19 cellular contexts compared by ENCODE assay signal in the genomic region with DNA sequence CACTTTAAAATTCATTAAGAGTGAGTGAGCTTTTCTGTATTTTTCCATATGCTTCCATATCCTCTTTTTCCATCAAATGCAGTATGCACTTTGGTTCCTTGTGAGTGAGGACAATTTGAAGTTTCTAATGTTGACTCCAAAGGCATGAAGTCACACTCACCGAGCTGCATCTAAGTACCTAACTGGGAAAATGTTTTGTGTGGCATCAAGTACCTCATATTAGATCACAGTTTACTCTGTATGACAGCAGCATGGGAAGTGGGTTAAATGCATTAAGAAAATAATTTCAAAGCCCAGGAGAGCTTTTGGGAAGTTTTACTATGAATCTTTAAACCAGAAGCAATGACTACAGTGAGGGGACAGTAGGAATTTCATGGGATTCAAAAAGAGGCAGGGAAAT.
DNase-seq lines count a peak whose midpoint lies in the region; ATAC-seq, FAIRE-seq and TF ChIP-seq lines count a peak whose summit lies in the region.
"Had no signal": no experiment of that assay in that cellular context is flagged by ENCODE, and none has a peak within 500 bp of the region (broad histone marks: within the 10 kb centered on the region; RNA-seq: fewer than 3 reads in every experiment).

No MANE protein-coding gene starts in this region.

- peaks cover 3% of the 10 kb centered on the region for H3K79me2 ChIP-seq in GM12878 (ENCODE audit: control insufficient read depth, insufficient read depth, low read length)

- H3K9me3 ChIP-seq in IMR-90 (ENCODE audit: control insufficient read depth, insufficient read depth, low read length) (no peaks in the 10 kb centered on the region), GM12878 (replicated peaks; ENCODE audit: control insufficient read depth, insufficient read depth, low read length) (no peaks in the 10 kb centered on the region; the same call in 2 of the 3 replicates), ascending aorta (no peaks in the 10 kb centered on the region)

- no peak for TF ChIP-seq EP300 in GM12878 (IDR thresholded peaks at IDR 0.05; ENCODE audit: borderline replicate concordance in 1 of 2, control insufficient read depth in 1 of 2, low read depth in 2 of 2, low read length in 2 of 2)

- no peak overlapping the region for H4K5ac ChIP-seq in IMR-90 (ENCODE audit: low read depth, low read length)

- H3K4me3 Mint-ChIP-seq in nephron: no peak overlapping the region

- no peak overlapping the region for H3K4me3 ChIP-seq in IMR-90 (ENCODE audit: insufficient read depth, low read depth, low read length)
- H3K4me3 ChIP-seq in GM12878: no peak overlapping the region
- H3K4me3 ChIP-seq in ascending aorta: no peak overlapping the region
- H3K4me3 ChIP-seq: SK-N-MC had no signal

- H2AK9ac ChIP-seq in IMR-90 (replicated peaks; ENCODE audit: low read depth, low read length, poor library complexity): no peak overlapping the region

- peak overlapping the region; percentile 83 to 92 (median 87) for H3K27ac Mint-ChIP-seq in nephron

- no peaks in the 10 kb centered on the region for H4K20me1 ChIP-seq in IMR-90 (ENCODE audit: insufficient read depth, low read length)
- H4K20me1 ChIP-seq in GM12878 (ENCODE audit: control insufficient read depth, insufficient read depth): no peaks in the 10 kb centered on the region

- H3K4me1 Mint-ChIP-seq in nephron: peaks cover 39% of the 10 kb centered on the region
- H3K4me1 Mint-ChIP-seq: CD4-positive, alpha-beta memory T cell had no signal

- no peak for DNase-seq in IMR-90
- no peak for DNase-seq in GM12878 (ENCODE audit: low read depth, low spot score)
- no peak for DNase-seq in ascending aorta (ENCODE audit: low spot score in 2 of 2)
- no peak for DNase-seq in D341Med (ENCODE audit: low spot score)
- DNase-seq in NCI-H1417 treated with DMSO at 0.1 percent for 48 hours (lab: John Stamatoyannopoulos, UW): no peak
- no peak for DNase-seq in glomerular visceral epithelial cell (ENCODE audit: extremely low spot score)
- DNase-seq: CD4-positive, alpha-beta memory T cell; GDM1; MV-4-11; NCI-H1417; NCI-H1930; NCI-H526; SHP77 had no signal

- peaks cover 0 to 8% of the 10 kb centered on the region in 2 experiments; a peak in 1 of 4 replicates for H3K79me1 ChIP-seq in IMR-90 (ENCODE audit: low read depth in 1 of 2, low read length in 2 of 2)

- H3K4me2 ChIP-seq in IMR-90 (ENCODE audit: low read depth, low read length) (no peak overlapping the region), GM12878 (ENCODE audit: control insufficient read depth, insufficient read depth) (no peak overlapping the region)
- H3K4me2 ChIP-seq: KMS-11 had no signal

- TF ChIP-seq RAD21 in IMR-90 (IDR thresholded peaks at IDR 0.05; ENCODE audit: low read length): no peak
- no peak for TF ChIP-seq RAD21 in GM12878 (IDR thresholded peaks at IDR 0.05; ENCODE audit: insufficient read depth, low read depth, low read length)

- intact Hi-C loops in IMR-90 (cut with micrococcal nuclease): no loop called here
- intact Hi-C loops in GM12878 (cut with micrococcal nuclease; ENCODE audit: unreplicated experiment): no loop called here
- intact Hi-C loops in ascending aorta (cut with DNase I): no loop called here

- no peak overlapping the region for H2BK5ac ChIP-seq in IMR-90 (ENCODE audit: low read depth, low read length, poor library complexity, severe bottlenecking)

- H3K56ac ChIP-seq in IMR-90 (ENCODE audit: extremely low read depth, insufficient read depth, low read length): no peak overlapping the region

- dilution Hi-C loops in IMR-90 (cut with HindIII; ENCODE audit: low sequenced_read_pairs, unreplicated experiment): no loop called here

- no peak overlapping the region for H3K4ac ChIP-seq in IMR-90 (ENCODE audit: low read depth, low read length)

- no peak overlapping the region for H4K91ac ChIP-seq in IMR-90 (ENCODE audit: insufficient read depth, low read depth, low read length)

- H2BK15ac ChIP-seq in IMR-90 (ENCODE audit: low read depth, low read length): no peak overlapping the region

- ATAC-seq in IMR-90 (ENCODE audit: low read depth): no peak
- peak; percentile 15; the same call in 1 of the 3 replicates for ATAC-seq in GM12878
- ATAC-seq: HepG2 had no signal

- FAIRE-seq in GM12878 (lab: Jason Lieb, UNC): no peak
- FAIRE-seq: D721Med, HepG2 had no signal

- no peaks in the 10 kb centered on the region for H3K36me3 Mint-ChIP-seq in nephron (ENCODE audit: low read depth)
- H3K36me3 Mint-ChIP-seq: CD4-positive, alpha-beta memory T cell had no signal

- H2BK120ac ChIP-seq in IMR-90 (ENCODE audit: low read depth, low read length): no peak overlapping the region

- SMC1A ChIA-PET in GM12878 (lab: Charles Lee; ENCODE audit: uncharacterized antibody, unreplicated experiment): interaction anchor here (1.0 to 4.3 kb wide), 18 partner anchors 8 to 119 kb away, joined by 3 to 30 read pairs (median 3); no protein-coding TSS in a partner anchor

- no peak overlapping the region for H3K18ac ChIP-seq in IMR-90 (ENCODE audit: low read depth, low read length)

- H3K27ac ChIP-seq in C4-2B (peak overlapping the region; percentile 23; the same call in 1 of the 2 replicates), IMR-90 (ENCODE audit: insufficient read depth, low read length) (no peak overlapping the region), GM12878 (ENCODE audit: control insufficient read depth, insufficient read depth) (no peak overlapping the region), ascending aorta (no peak overlapping the region)
- H3K27ac ChIP-seq: KMS-11, SK-N-MC had no signal

- H3K36me3 ChIP-seq in IMR-90 (ENCODE audit: control insufficient read depth, insufficient read depth, low read length) (no peaks in the 10 kb centered on the region), GM12878 (ENCODE audit: control insufficient read depth in 2 of 2, insufficient read depth in 2 of 2, low read length in 1 of 2) (no peaks in the 10 kb centered on the region), ascending aorta (no peaks in the 10 kb centered on the region)

- no peak for TF ChIP-seq POLR2A in IMR-90 (IDR thresholded peaks at IDR 0.05; ENCODE audit: low read depth, low read length)
- no peak for TF ChIP-seq POLR2A in GM12878 (IDR thresholded peaks at IDR 0.05; ENCODE audit: low read depth, low read length)

- H3K23ac ChIP-seq in IMR-90 (ENCODE audit: low read depth, low read length): peak overlapping the region; percentile 73; the same call in 1 of the 2 replicates

- CTCF ChIA-PET in IMR-90 (lab: Yijun Ruan, JAX) (interaction anchor here (0.6 kb wide), 1 partner anchor 208 kb away, joined by 4 read pairs; no protein-coding TSS in a partner anchor), GM12878 (lab: Yijun Ruan, JAX) (interaction anchor here (1.0 to 2.0 kb wide), 7 partner anchors 9 to 108 kb away, joined by 3 to 12 read pairs (median 7); no protein-coding TSS in a partner anchor)

- H3K9ac ChIP-seq in IMR-90 (ENCODE audit: low read depth, low read length): no peak overlapping the region
- H3K9ac ChIP-seq in GM12878 (ENCODE audit: control insufficient read depth, insufficient read depth, low read length): no peak overlapping the region
- H3K9ac ChIP-seq: KMS-11 had no signal

- no peak overlapping the region; a peak in 1 of 4 replicates for H4K8ac ChIP-seq in IMR-90 (ENCODE audit: low read depth in 2 of 2, low read length in 2 of 2)

- no peak overlapping the region for H2AK5ac ChIP-seq in IMR-90 (ENCODE audit: low read depth, low read length)

- BruUV-seq in IMR-90 (replicated peaks; lab: Mats Ljungman, UMichigan) (no TSS peak), GM12878 (replicated peaks; lab: Mats Ljungman, UMichigan) (no TSS peak)

- H2BK20ac ChIP-seq in IMR-90 (ENCODE audit: low read depth, low read length): no peak overlapping the region

- no peaks in the 10 kb centered on the region for H3K27me3 Mint-ChIP-seq in nephron (ENCODE audit: low read depth)

- RAD21 ChIA-PET in GM12878 (lab: Charles Lee; ENCODE audit: unreplicated experiment): interaction anchor here (1.0 to 2.6 kb wide), 5 partner anchors 35 to 200 kb away, joined by 3 to 10 read pairs (median 4); no protein-coding TSS in a partner anchor

- no peaks in the 10 kb centered on the region for H3K9me3 Mint-ChIP-seq in nephron
- H3K9me3 Mint-ChIP-seq: CD4-positive, alpha-beta memory T cell had no signal

- in situ Hi-C loops in IMR-90 (cut with MboI; ENCODE audit: low sequenced_read_pairs) (no loop called here), GM12878 (cut with MboI) (no loop called here)

- H3K4me1 ChIP-seq in IMR-90 (ENCODE audit: control insufficient read depth, insufficient read depth, low read length) (peaks cover 7% of the 10 kb centered on the region), GM12878 (ENCODE audit: control insufficient read depth, insufficient read depth, low read length) (peaks cover 3% of the 10 kb centered on the region; the same call in 1 of the 2 replicates), ascending aorta (peaks cover 0 to 11% of the 10 kb centered on the region in 2 donors)

- TF ChIP-seq CTCF in C4-2B (conservative IDR thresholded peaks at IDR 0.05): no peak
- no peak for TF ChIP-seq CTCF in IMR-90 (conservative IDR thresholded peaks at IDR 0.05; ENCODE audit: low read depth, low read length)
- TF ChIP-seq CTCF in GM12878 (IDR thresholded peaks at IDR 0.05 in 2 of 3, conservative IDR thresholded peaks at IDR 0.05 in 1 of 3; ENCODE audit: control insufficient read depth in 2 of 3, extremely low read depth in 1 of 3, insufficient read depth in 1 of 3, low read depth in 3 of 3, low read length in 3 of 3): no peak
- no peak for TF ChIP-seq CTCF in nephron (IDR thresholded peaks at IDR 0.05; ENCODE audit: unreplicated experiment in 3 of 3)
- no peak for TF ChIP-seq CTCF in ascending aorta (IDR thresholded peaks at IDR 0.05)

- H3K14ac ChIP-seq in IMR-90 (replicated peaks; ENCODE audit: low read depth, low read length): peak overlapping the region; percentile 68; the same call in 1 of the 2 replicates

- peaks cover 11% of the 10 kb centered on the region for H3K9me1 ChIP-seq in IMR-90 (ENCODE audit: insufficient read depth, low read length)

- H3K27me3 ChIP-seq in IMR-90 (ENCODE audit: control insufficient read depth, insufficient read depth, low read length) (no peaks in the 10 kb centered on the region), GM12878 (replicated peaks in 1 of 2; ENCODE audit: control insufficient read depth in 2 of 2, insufficient read depth in 2 of 2, low read length in 1 of 2) (no peaks in the 10 kb centered on the region), ascending aorta (no peaks in the 10 kb centered on the region)

- H2AFZ ChIP-seq in IMR-90 (replicated peaks; ENCODE audit: low read length, poor library complexity) (no peak overlapping the region), GM12878 (ENCODE audit: control insufficient read depth, low read depth, low read length) (no peak overlapping the region)

- POLR2A ChIA-PET in IMR-90 (lab: Charles Lee; ENCODE audit: unreplicated experiment): no interaction called here
- POLR2A ChIA-PET in GM12878 (lab: Charles Lee): interaction anchor here (3.0 kb wide), 1 partner anchor 9 kb away, joined by 19 read pairs; no protein-coding TSS in a partner anchor

- WGBS in IMR-90 (ENCODE audit: extremely low coverage in 2 of 2, insufficient read length in 1 of 2), 2 experiments: no CpG with 5 or more reads among the region's 1 CpG
- WGBS in GM12878 (ENCODE audit: insufficient coverage, insufficient replicate concordance, low lambda C conversion rate, missing lambda C conversion rate): 45% methylated on average over 1 of the region's 1 CpG
